Comparison of ENCODE assay signal across 8 cellular contexts in the genomic region with DNA sequence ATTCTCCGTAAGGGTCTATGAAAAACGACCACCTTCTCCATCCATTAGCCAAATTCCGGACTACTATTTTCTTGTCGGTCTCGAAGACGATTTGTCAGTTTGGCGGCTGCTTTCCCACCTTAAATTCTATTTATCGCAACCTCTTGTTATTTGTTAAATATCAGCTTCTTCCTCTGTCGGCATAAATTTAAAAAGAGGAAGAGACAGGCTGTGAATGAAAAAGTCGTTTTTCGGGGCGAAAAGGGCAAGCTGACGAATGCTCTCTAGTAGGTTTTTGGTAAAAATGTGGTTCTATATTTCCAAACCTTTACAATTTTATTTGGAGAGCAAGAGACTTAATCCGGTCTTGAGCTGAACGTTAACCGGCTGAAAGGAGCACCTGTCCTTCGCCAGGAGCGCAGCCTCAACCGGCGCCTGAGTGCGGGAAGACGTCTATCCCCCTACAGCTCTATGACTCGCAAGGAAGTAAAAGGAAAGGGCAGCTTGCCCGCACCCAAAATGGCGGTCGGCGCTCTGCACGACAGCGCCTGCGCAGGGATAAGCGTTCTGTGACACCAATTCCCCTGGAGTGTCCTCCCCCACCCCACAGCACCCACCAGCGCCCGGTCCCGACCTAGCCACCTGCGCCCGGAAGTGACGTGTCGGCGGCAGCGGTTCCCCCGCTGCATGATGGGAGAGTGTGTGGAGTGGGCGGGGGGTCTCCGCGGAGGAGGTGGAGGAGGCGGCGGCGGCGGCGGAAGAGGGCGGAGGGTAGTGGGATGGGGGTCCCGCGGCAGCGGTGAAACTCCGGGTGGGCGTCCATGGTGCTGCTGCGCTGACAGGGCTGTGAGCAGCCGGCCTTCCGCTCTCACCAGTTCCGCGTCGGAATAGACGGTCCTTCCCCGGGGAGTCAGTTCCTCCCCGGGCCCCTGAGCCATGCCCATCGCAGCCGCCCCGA. TPM values are rescaled to one million over a fixed set of nuclear protein-coding genes. Genes with fewer than 3 reads are reported as not detected.
DNase-seq lines count a peak whose midpoint lies in the region; ATAC-seq, FAIRE-seq and TF ChIP-seq lines count a peak whose summit lies in the region.

A gene with protein sequence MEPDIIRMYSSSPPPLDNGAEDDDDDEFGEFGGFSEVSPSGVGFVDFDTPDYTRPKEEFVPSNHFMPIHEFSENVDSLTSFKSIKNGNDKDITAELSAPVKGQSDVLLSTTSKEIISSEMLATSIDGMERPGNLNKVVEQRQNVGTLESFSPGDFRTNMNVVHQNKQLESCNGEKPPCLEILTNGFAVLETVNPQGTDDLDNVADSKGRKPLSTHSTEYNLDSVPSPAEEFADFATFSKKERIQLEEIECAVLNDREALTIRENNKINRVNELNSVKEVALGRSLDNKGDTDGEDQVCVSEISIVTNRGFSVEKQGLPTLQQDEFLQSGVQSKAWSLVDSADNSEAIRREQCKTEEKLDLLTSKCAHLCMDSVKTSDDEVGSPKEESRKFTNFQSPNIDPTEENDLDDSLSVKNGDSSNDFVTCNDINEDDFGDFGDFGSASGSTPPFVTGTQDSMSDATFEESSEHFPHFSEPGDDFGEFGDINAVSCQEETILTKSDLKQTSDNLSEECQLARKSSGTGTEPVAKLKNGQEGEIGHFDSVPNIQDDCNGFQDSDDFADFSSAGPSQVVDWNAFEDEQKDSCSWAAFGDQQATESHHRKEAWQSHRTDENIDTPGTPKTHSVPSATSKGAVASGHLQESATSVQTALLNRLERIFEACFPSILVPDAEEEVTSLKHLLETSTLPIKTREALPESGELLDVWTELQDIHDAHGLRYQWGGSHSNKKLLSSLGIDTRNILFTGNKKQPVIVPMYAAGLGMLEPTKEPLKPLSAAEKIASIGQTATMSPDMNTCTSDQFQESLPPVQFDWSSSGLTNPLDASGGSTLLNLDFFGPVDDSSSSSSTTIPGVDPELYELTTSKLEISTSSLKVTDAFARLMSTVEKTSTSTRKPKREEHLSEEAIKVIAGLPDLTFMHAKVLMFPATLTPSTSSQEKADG (plus strand): TSS at position 662 of the 937 bp plus-strand sequence. CDS start 27,147 bp downstream, outside the sequence.

- peak; percentile 72 for TF ChIP-seq POLR2A in GM15510 (IDR thresholded peaks at IDR 0.05; ENCODE audit: borderline replicate concordance, extremely low read depth, insufficient read length)

- H3K4me3 ChIP-seq in psoas muscle = peak within 1 kb of the TSS; percentile 97

- TF ChIP-seq CTCF in psoas muscle (IDR thresholded peaks at IDR 0.05) = peak; percentile 10

- peaks cover 20% of the 10 kb centered on the region for H3K4me1 ChIP-seq in psoas muscle

- peak; percentile 98 for FAIRE-seq in urothelium cell line (lab: Jason Lieb, UNC)

- intact Hi-C loops in left ventricle myocardium superior (cut with micrococcal nuclease) (no loop called here), psoas muscle (cut with DNase I) (loop anchor here (2.0 to 5.0 kb wide), 3 partner anchors 38 to 343 kb away; no protein-coding TSS in a partner anchor)

- peak within 1 kb of the TSS; percentile 94 for H3K27ac ChIP-seq in angular gyrus (ENCODE audit: low read depth, low read length)
- peak within 1 kb of the TSS; percentile 97 for H3K27ac ChIP-seq in psoas muscle

- no peaks in the 10 kb centered on the region for H3K27me3 ChIP-seq in psoas muscle (ENCODE audit: insufficient read depth in 3 of 3, low read length in 2 of 3)

- DNase-seq in NCI-H187 (lab: John Stamatoyannopoulos, UW) = peak; percentile 100
- DNase-seq in T-helper 2 cell = peak; percentile 98 to 100 (median 99)
- DNase-seq in left ventricle myocardium superior = peak; percentile 99
- DNase-seq in psoas muscle = peak; percentile 99
- peak; percentile 100 for DNase-seq in urothelium cell line (ENCODE audit: low spot score)

- WGBS in psoas muscle, 3 donors = 0 to 1% (median 1%) methylated on average over 51 to 67 of the region's 67 CpGs

- ATAC-seq in HG02885 (IDR thresholded peaks at IDR 0.05; ENCODE audit: poor library complexity, unreplicated experiment) (peak; percentile 86), left ventricle myocardium superior (peak; percentile 99), psoas muscle (peak; percentile 99 to 100 (median 100))

- H3K36me3 ChIP-seq in psoas muscle (ENCODE audit: insufficient read depth in 1 of 2, low read depth in 1 of 2) = no peaks in the 10 kb centered on the region

- no peaks in the 10 kb centered on the region for H3K9me3 ChIP-seq in psoas muscle

RNA-seq across cellular contexts. Expression of the gene that starts here (rescaled TPM):
- total RNA-seq in left ventricle myocardium superior (13.0 TPM), psoas muscle (10 to 100 TPM; 12.2 to 15.6 (median 13.0) TPM)
- 10 to 100 TPM; 12.0 to 26.8 (median 13.1) TPM for polyA plus RNA-seq in psoas muscle

Comparison
In these comparisons a context has a peak if more than half of its experiments do, and no peak if none do; other contexts are left out.
1. Peak in every context shown above with its lines: DNase-seq, ATAC-seq, H3K4me3 ChIP-seq and H3K27ac ChIP-seq.